Comparison of ENCODE assay signal across 15 cellular contexts in the genomic region with DNA sequence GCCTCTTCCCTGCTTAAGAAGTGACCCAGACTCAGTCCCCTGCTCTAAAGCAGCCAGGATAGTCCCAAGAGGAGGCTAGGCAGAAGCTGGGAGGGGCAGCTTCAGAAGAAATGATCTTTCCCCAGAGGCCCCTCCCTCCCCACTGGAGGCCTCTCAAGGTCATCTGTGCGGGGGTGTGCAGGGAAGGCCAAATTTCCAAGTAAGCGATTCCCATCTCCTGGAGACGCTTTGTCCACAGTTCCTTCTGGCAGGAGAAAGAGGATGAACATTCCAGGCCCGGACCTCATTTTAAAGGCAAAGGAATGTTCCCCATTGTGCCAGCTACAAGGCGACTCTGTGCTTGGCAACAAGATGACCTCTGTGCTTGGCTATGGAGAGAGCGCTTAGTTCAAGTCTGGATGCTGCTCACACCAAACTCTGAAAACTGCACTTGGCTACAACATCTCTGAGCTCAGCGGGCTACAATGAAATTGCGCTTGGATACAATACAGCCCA. TPM values are rescaled to one million over a fixed set of nuclear protein-coding genes. Genes with fewer than 3 reads are reported as not detected.
DNase-seq lines count a peak whose midpoint lies in the region; ATAC-seq and TF ChIP-seq lines count a peak whose summit lies in the region.
"Had no signal": no experiment of that assay in that cellular context is flagged by ENCODE, and none has a peak within 500 bp of the region (broad histone marks: within the 10 kb centered on the region; RNA-seq: fewer than 3 reads in every experiment).

No MANE protein-coding gene starts in this region.

- DNase-seq in Ammon's horn (ENCODE audit: low spot score) (peak; percentile 85), left cardiac atrium (peak; percentile 46), pons (ENCODE audit: low spot score) (peak; percentile 77), iPS-NIHi7 (ENCODE audit: extremely low spot score) (no peak), H9 (no peak)
- DNase-seq in stimulated activated naive CD4-positive, alpha-beta T cell (lab: John Stamatoyannopoulos, UW) = no peak
- DNase-seq: activated CD8-positive, alpha-beta memory T cell treated with anti-CD3 and anti-CD28 coated beads, Interleukin-2, amount 10 ng/mL, durations not matched to agents 7 days and 5 days; amniotic stem cell; foreskin keratinocyte; GF-D8; NCI-H1694 treated with DMSO at 0.1 percent for 48 hours had no signal

- no peak overlapping the region for H3K56ac ChIP-seq in H9 (ENCODE audit: insufficient read length, low read depth, low read length)

- no peak overlapping the region for H3K27ac ChIP-seq in H9 (ENCODE audit: insufficient read length, low read depth, low read length)
- H3K27ac ChIP-seq: foreskin keratinocyte had no signal

- H3K9ac ChIP-seq in H9 (ENCODE audit: extremely low read depth, insufficient read length, low read length) = no peak overlapping the region

- H2BK5ac ChIP-seq in H9 (ENCODE audit: insufficient read length, low read length) = no peak overlapping the region

- H3K36me3 Mint-ChIP-seq in brain = peaks cover 7% of the 10 kb centered on the region
- H3K36me3 Mint-ChIP-seq in H9 (ENCODE audit: insufficient read depth in 1 of 3, low read depth in 3 of 3) = no peaks in the 10 kb centered on the region
- H3K36me3 Mint-ChIP-seq: activated CD8-positive, alpha-beta memory T cell treated with anti-CD3 and anti-CD28 coated beads, Interleukin-2, amount 10 ng/mL, durations not matched to agents 7 days and 5 days had no signal

- no peak overlapping the region for H2BK120ac ChIP-seq in H9 (ENCODE audit: low read depth, low read length, poor library complexity, severe bottlenecking)

- H2BK12ac ChIP-seq in H9 (ENCODE audit: insufficient read length, low read depth, low read length) = no peak overlapping the region

- H3K79me2 ChIP-seq in H9 (ENCODE audit: insufficient read depth, low read length) = no peaks in the 10 kb centered on the region

- peaks cover 0 to 13% (median 9%) of the 10 kb centered on the region in 5 experiments for H3K9me3 Mint-ChIP-seq in brain
- H3K9me3 Mint-ChIP-seq in H9 = no peaks in the 10 kb centered on the region

- peak; percentile 83 to 93 for ATAC-seq in left cardiac atrium
- no peak for ATAC-seq in HG02610 (IDR thresholded peaks at IDR 0.05; ENCODE audit: unreplicated experiment)
- ATAC-seq: activated CD8-positive, alpha-beta memory T cell treated with anti-CD3 and anti-CD28 coated beads, Interleukin-2, amount 10 ng/mL, durations not matched to agents 7 days and 5 days; foreskin keratinocyte had no signal

- no peaks in the 10 kb centered on the region for H3K4me1 ChIP-seq in H9 (ENCODE audit: insufficient read depth, low read length)
- H3K4me1 ChIP-seq: foreskin keratinocyte had no signal

- H4K91ac ChIP-seq in H9 (ENCODE audit: insufficient read length, low read depth, low read length) = no peak overlapping the region

- H3K27me3 ChIP-seq in H9 (ENCODE audit: insufficient read depth, low read length) = no peaks in the 10 kb centered on the region
- H3K27me3 ChIP-seq: foreskin keratinocyte had no signal

- H3T11ph ChIP-seq in H9 (ENCODE audit: low read length) = no peak overlapping the region

- H3K9me3 ChIP-seq in H9 (ENCODE audit: control insufficient read depth, low read depth, low read length) = no peaks in the 10 kb centered on the region

- H2AK5ac ChIP-seq in H9 (ENCODE audit: insufficient read length, low read length) = no peak overlapping the region

- H3K4ac ChIP-seq in H9 (ENCODE audit: low read depth, low read length) = no peak overlapping the region

- H3K79me1 ChIP-seq in H9 (ENCODE audit: insufficient read depth, low read depth, low read length, poor library complexity, severe bottlenecking) = no peaks in the 10 kb centered on the region

- no peak overlapping the region for H3K23ac ChIP-seq in H9 (ENCODE audit: insufficient read length, low read depth, low read length)

- H3K4me1 Mint-ChIP-seq in brain (peaks cover 11% of the 10 kb centered on the region), H9 (peaks cover 11 to 13% of the 10 kb centered on the region in 2 experiments)
- H3K4me1 Mint-ChIP-seq: activated CD8-positive, alpha-beta memory T cell treated with anti-CD3 and anti-CD28 coated beads, Interleukin-2, amount 10 ng/mL, durations not matched to agents 7 days and 5 days had no signal

- intact Hi-C loops in left cardiac atrium (cut with DNase I) = no loop called here

- no peak overlapping the region for H2AFZ ChIP-seq in H9 (ENCODE audit: low read length)

- WGBS in H9 (ENCODE audit: extremely low coverage, insufficient read length, low lambda C conversion rate) = no CpG with 5 or more reads among the region's 8 CpGs

- TF ChIP-seq CTCF in brain (conservative IDR thresholded peaks at IDR 0.05) = no peak
- no peak for TF ChIP-seq CTCF in H9 (conservative IDR thresholded peaks at IDR 0.05)

- H4K5ac ChIP-seq in H9 (ENCODE audit: insufficient read length, low read depth, low read length) = no peak overlapping the region

- no peak overlapping the region for H2BK15ac ChIP-seq in H9 (ENCODE audit: low read depth, low read length)

- H4K8ac ChIP-seq in H9 (replicated peaks; ENCODE audit: insufficient read length, low read depth, low read length) = no peak overlapping the region

- H2BK20ac ChIP-seq in H9 (ENCODE audit: low read depth, low read length, poor library complexity, severe bottlenecking) = no peak overlapping the region

- no peaks in the 10 kb centered on the region for H3K23me2 ChIP-seq in H9 (ENCODE audit: insufficient read length, low read depth, low read length, poor library complexity, severe bottlenecking)

- H4K20me1 ChIP-seq in H9 (ENCODE audit: control insufficient read depth, insufficient read depth, insufficient read length) = no peaks in the 10 kb centered on the region

- no peak overlapping the region for H3K18ac ChIP-seq in H9 (ENCODE audit: insufficient read length, low read depth, low read length)

- H3K4me2 ChIP-seq in H9 (ENCODE audit: insufficient read depth, insufficient read length, low read length) = no peak overlapping the region

- H3K14ac ChIP-seq in H9 (ENCODE audit: insufficient read depth, low read length) = no peak overlapping the region

- H3K27ac Mint-ChIP-seq in brain = peak overlapping the region in 4 of 5 experiments; percentile 83 to 99 (median 94)
- peak overlapping the region in 1 of 3 experiments; percentile 43; a peak in 2 of 7 replicates for H3K27ac Mint-ChIP-seq in H9
- H3K27ac Mint-ChIP-seq: activated CD8-positive, alpha-beta memory T cell treated with anti-CD3 and anti-CD28 coated beads, Interleukin-2, amount 10 ng/mL, durations not matched to agents 7 days and 5 days had no signal

- H3K4me3 Mint-ChIP-seq in brain = peak overlapping the region in 4 of 5 experiments; percentile 23 to 81 (median 66)
- no peak overlapping the region for H3K4me3 Mint-ChIP-seq in H9
- H3K4me3 Mint-ChIP-seq: activated CD8-positive, alpha-beta memory T cell treated with anti-CD3 and anti-CD28 coated beads, Interleukin-2, amount 10 ng/mL, durations not matched to agents 7 days and 5 days had no signal

- peaks cover 7% of the 10 kb centered on the region for H3K27me3 Mint-ChIP-seq in brain
- H3K27me3 Mint-ChIP-seq in H9 (ENCODE audit: low read depth) = peaks cover 10% of the 10 kb centered on the region

RNA-seq across cellular contexts. Expression of a gene that starts 23.5 kb away (rescaled TPM):
- 5.9 TPM for polyA plus RNA-seq in brain (ENCODE audit: insufficient read depth, low read depth, low replicate concordance)
- 10 to 100 TPM; 16.4 to 23.9 TPM for total RNA-seq in left cardiac atrium
- 0.70 and 0.72 TPM in 2 replicates for total RNA-seq in H9 (2021)

RNA-seq across cellular contexts. Expression of a gene that starts 26.4 kb away (rescaled TPM):
- polyA plus RNA-seq in brain (ENCODE audit: insufficient read depth, low read depth, low replicate concordance) = not detected
- total RNA-seq in left cardiac atrium (not detected), H9 (2021) (0.13 TPM in 1 of 2 replicates, not detected in the other)
- total RNA-seq: activated CD8-positive, alpha-beta memory T cell treated with anti-CD3 and anti-CD28 coated beads, Interleukin-2, amount 10 ng/mL, durations not matched to agents 7 days and 5 days; foreskin keratinocyte; lung had no signal
- polyA plus RNA-seq: AG04450, foreskin keratinocyte, lung had no signal

RNA-seq across cellular contexts. Expression of a gene that starts 50.5 kb away (rescaled TPM):
- polyA plus RNA-seq in brain (ENCODE audit: insufficient read depth, low read depth, low replicate concordance) = 75.0 TPM
- 10 to 100 TPM in 1 of 2 donors, 1 to 10 TPM in 1; 9.0 to 10.8 TPM for total RNA-seq in left cardiac atrium
- total RNA-seq in H9 (2021) = 75.6 and 76.5 TPM in 2 replicates

Comparison
In these comparisons a context has a peak if more than half of its experiments do, and no peak if none do; other contexts are left out.
1. DNase-seq: peak in Ammon's horn (single experiment), left cardiac atrium (single experiment) and pons (single experiment); none in iPS-NIHi7 (single experiment), stimulated activated naive CD4-positive, alpha-beta T cell (0 of 6) and H9 (single experiment).
2. H3K4me3 Mint-ChIP-seq: peak in brain (4 of 5); none in H9 (0 of 2).
3. RNA of a gene that starts 23.5 kb away (total RNA-seq): 16.4 to 23.9 TPM in left cardiac atrium; 0.70 to 0.72 TPM in H9; every median in the first group is over 10 times any median in the second.